Comparison of ENCODE assay signal across 16 cellular contexts in the genomic region with DNA sequence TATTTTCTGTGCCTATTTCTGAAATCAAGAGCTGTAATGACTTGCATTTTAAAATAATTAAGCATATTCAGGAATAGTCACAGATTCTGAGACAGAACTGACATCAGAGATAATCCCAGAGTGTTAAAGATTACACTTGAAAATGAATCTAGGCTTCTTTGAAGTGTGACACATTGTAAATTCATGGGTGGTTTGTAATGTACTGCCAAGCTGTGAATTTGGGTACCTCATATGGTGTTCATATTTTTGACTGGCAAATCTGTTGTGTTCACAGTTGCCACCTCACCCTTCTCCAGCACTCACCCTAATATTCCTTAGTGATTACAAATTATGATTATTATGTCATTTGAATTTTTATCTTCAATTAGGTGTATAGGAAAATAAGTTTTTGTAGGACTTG.
"Had no signal": no experiment of that assay in that cellular context is flagged by ENCODE, and none has a peak within 500 bp of the region (broad histone marks: within the 10 kb centered on the region; RNA-seq: fewer than 3 reads in every experiment).

No MANE protein-coding gene starts in this region.

- H3K36me3 Mint-ChIP-seq: natural killer cell, type B pancreatic cell had no signal

- H3K4me1 Mint-ChIP-seq: endodermal cell, natural killer cell, neural crest cell had no signal

- H3K9me3 Mint-ChIP-seq: endodermal cell, natural killer cell, neural crest cell, type B pancreatic cell had no signal

- H3K27ac Mint-ChIP-seq: endodermal cell, natural killer cell, type B pancreatic cell had no signal

- H3K4me3 Mint-ChIP-seq: endodermal cell, natural killer cell, neural crest cell, type B pancreatic cell had no signal

- ATAC-seq: heart left ventricle, left lobe of liver, mucosa of descending colon, natural killer cell had no signal

- DNase-seq: effector CD4-positive, alpha-beta T cell; endodermal cell; foreskin melanocyte; heart left ventricle; hippocampal formation; mammary epithelial cell; mucosa of descending colon; natural killer cell; sigmoid colon; stimulated activated CD4-positive, alpha-beta T cell treated with anti-CD3 and anti-CD28 coated beads, Interleukin-2, amount 100 ng/mL, for 24 hours; stimulated activated naive CD4-positive, alpha-beta T cell; stomach; substantia nigra had no signal
